In genomic region chr7:115306541-115306940, GRCh38 we compare ENCODE assay signal across 27 cellular contexts.
"Had no signal": no experiment of that assay in that cellular context is flagged by ENCODE, and none has a peak within 500 bp of the region (broad histone marks: within the 10 kb centered on the region; RNA-seq: fewer than 3 reads in every experiment).

No MANE protein-coding gene starts in this region.

- DNase-seq: activated B cell treated with CpG ODN at 0.5 μM for 24 hours; activated CD4-positive, alpha-beta memory T cell treated with anti-CD3 and anti-CD28 coated beads for 36 hours; activated CD4-positive, alpha-beta T cell treated with anti-CD3 and anti-CD28 coated beads, Interleukin-2, amount 10 ng/mL, durations not matched to agents 24 days and 14 days; activated CD8-positive, alpha-beta memory T cell treated with anti-CD3 and anti-CD28 coated beads, Interleukin-2, amount 10 ng/mL, durations not matched to agents 7 days and 5 days; activated CD8-positive, alpha-beta memory T cell treated with anti-CD3 and anti-CD28 coated beads, Interleukin-2, amount 50 U/mL, for 4 hours; activated CD8-positive, alpha-beta T cell treated with anti-CD3 and anti-CD28 coated beads, Interleukin-2, amount 10 ng/mL, durations not matched to agents 7 days and 5 days; activated effector memory CD4-positive, alpha-beta T cell treated with anti-CD3 and anti-CD28 coated beads, Interleukin-2, amount 50 U/mL, for 16 hours; activated naive CD4-positive, alpha-beta T cell treated with anti-CD3 and anti-CD28 coated beads for 36 hours; activated naive CD8-positive, alpha-beta T cell treated with anti-CD3 and anti-CD28 coated beads, Interleukin-2, amount 10 ng/mL, durations not matched to agents 7 days and 5 days; activated T-cell treated with anti-CD3 and anti-CD28 coated beads, Interleukin-2, amount 50 U/mL, for 1 hour; activated T-cell treated with anti-CD3 and anti-CD28 coated beads, Interleukin-2, amount 50 U/mL, for 48 hours; central memory CD4-positive, alpha-beta T cell; cerebellar nuclear complex; colonic mucosa; effector CD8-positive, alpha-beta T cell; endodermal cell; foreskin fibroblast; gastrocnemius medialis; glutamatergic neuron; heart left ventricle; T-helper 1 cell; T-helper 17 cell; T1000; WERI-Rb-1 had no signal

- H3K4me3 ChIP-seq: ascending aorta, breast epithelium, cardiac muscle cell, colonic mucosa, gastrocnemius medialis, heart left ventricle had no signal

- H3K36me3 ChIP-seq: ascending aorta, breast epithelium, cardiac muscle cell, colonic mucosa, gastrocnemius medialis, heart left ventricle, WERI-Rb-1 had no signal

- H3K27ac ChIP-seq: ascending aorta, breast epithelium, cardiac muscle cell, colonic mucosa, gastrocnemius medialis, heart left ventricle, WERI-Rb-1 had no signal

- H3K9me3 ChIP-seq: ascending aorta, breast epithelium, colonic mucosa, gastrocnemius medialis, heart left ventricle had no signal
